9 cellular contexts compared by ENCODE assay signal in the genomic region with DNA sequence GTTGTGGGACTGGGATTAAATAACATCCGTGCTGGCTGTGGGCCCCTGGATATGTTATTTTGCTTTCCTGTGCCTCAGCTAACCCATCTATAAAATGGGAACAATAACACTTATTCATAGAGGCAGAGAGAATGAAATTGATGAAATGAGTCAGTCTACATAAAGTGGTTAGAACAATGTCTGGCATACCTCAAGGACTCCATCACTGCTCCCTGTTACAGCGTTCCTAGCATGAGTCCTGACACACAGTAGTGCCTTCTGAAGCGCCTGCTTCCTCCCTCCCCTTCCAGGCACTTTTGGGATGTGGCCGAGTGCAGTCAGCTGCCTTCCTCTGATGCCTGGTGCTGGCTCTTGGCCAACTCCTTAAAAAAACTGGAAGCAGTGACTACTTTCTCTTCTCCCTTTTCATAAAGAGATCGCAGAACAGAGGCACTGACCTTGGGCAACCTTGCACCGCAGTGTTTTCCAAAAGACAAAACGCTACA.
DNase-seq lines count a peak whose midpoint lies in the region; ATAC-seq, FAIRE-seq and TF ChIP-seq lines count a peak whose summit lies in the region.
"Had no signal": no experiment of that assay in that cellular context is flagged by ENCODE, and none has a peak within 500 bp of the region (broad histone marks: within the 10 kb centered on the region; RNA-seq: fewer than 3 reads in every experiment).

No MANE protein-coding gene starts in this region.

- no peaks in the 10 kb centered on the region for H3K36me3 Mint-ChIP-seq in activated naive CD4-positive, alpha-beta T cell treated with anti-CD3 and anti-CD28 coated beads, Interleukin-2, amount 50 U/mL, for 72 hours
- H3K36me3 Mint-ChIP-seq: memory B cell had no signal

- peaks cover 0 to 6% (median 5%) of the 10 kb centered on the region in 3 donors for H3K4me1 ChIP-seq in pancreas

- H3K27ac Mint-ChIP-seq in activated naive CD4-positive, alpha-beta T cell treated with anti-CD3 and anti-CD28 coated beads, Interleukin-2, amount 50 U/mL, for 72 hours, result no peak overlapping the region
- H3K27ac Mint-ChIP-seq: memory B cell had no signal

- no peak overlapping the region for H3K4me3 ChIP-seq in foreskin fibroblast (ENCODE audit: low read depth in 1 of 2, low read length in 2 of 2)
- H3K4me3 ChIP-seq in pancreas, result no peak overlapping the region

- FAIRE-seq in pancreas (lab: Jason Lieb, UNC), result no peak

- no peak overlapping the region for H3K27ac ChIP-seq in pancreas

- H3K27me3 ChIP-seq in pancreas, result no peaks in the 10 kb centered on the region

- H3K36me3 ChIP-seq in pancreas, result no peaks in the 10 kb centered on the region

- 56 to 63% methylated on average over 7 of the region's 7 CpGs for WGBS in pancreas, 2 donors

- intact Hi-C loops in pancreas (cut with DNase I), result no loop called here

- TF ChIP-seq CTCF in foreskin fibroblast (IDR thresholded peaks at IDR 0.05; ENCODE audit: low read depth, low read length) (no peak), pancreas (IDR thresholded peaks at IDR 0.05) (no peak)

- H3K9me3 ChIP-seq in pancreas, result no peaks in the 10 kb centered on the region

- no peaks in the 10 kb centered on the region for H3K9me3 Mint-ChIP-seq in activated naive CD4-positive, alpha-beta T cell treated with anti-CD3 and anti-CD28 coated beads, Interleukin-2, amount 50 U/mL, for 72 hours
- H3K9me3 Mint-ChIP-seq: memory B cell had no signal

- peak in 2 of 4 donors; percentile 16 to 36 for ATAC-seq in pancreas
- no peak for ATAC-seq in activated naive CD4-positive, alpha-beta T cell treated with anti-CD3 and anti-CD28 coated beads, Interleukin-2, amount 50 U/mL, for 72 hours

- peak; percentile 83 for DNase-seq in Daoy (ENCODE audit: low read depth)
- peak; percentile 27 for DNase-seq in RKO (ENCODE audit: low spot score)
- DNase-seq in foreskin fibroblast, result peak; percentile 88 to 89
- DNase-seq in pancreas, result peak in 4 of 6 donors; percentile 26 to 52 (median 38)
- DNase-seq in AML-193 (lab: John Stamatoyannopoulos, UW), result no peak
- DNase-seq in NK-92 treated with Interleukin-12 subunit alpha and Interleukin-12 subunit beta, amount 100 ng/mL, for 24 hours (lab: John Stamatoyannopoulos, UW), result no peak
- DNase-seq in activated naive CD4-positive, alpha-beta T cell treated with anti-CD3 and anti-CD28 coated beads, Interleukin-2, amount 50 U/mL, for 72 hours (ENCODE audit: low spot score in 2 of 2), result no peak
- DNase-seq in stimulated activated CD4-positive, alpha-beta T cell treated with anti-CD3 and anti-CD28 coated beads, Interleukin-12 subunit alpha, Interleukin-12 subunit beta, amount 100 ng/mL, for 4 hours, result no peak

Comparison
In these comparisons a context has a peak if more than half of its experiments do, and no peak if none do; other contexts are left out.
1. DNase-seq: peak in Daoy (single experiment), RKO (single experiment), foreskin fibroblast (2 of 2) and pancreas (4 of 6); none in AML-193 (0 of 2), NK-92 treated with Interleukin-12 subunit alpha and Interleukin-12 subunit beta, amount 100 ng/mL, for 24 hours (single experiment), activated naive CD4-positive, alpha-beta T cell treated with anti-CD3 and anti-CD28 coated beads, Interleukin-2, amount 50 U/mL, for 72 hours (0 of 2) and stimulated activated CD4-positive, alpha-beta T cell treated with anti-CD3 and anti-CD28 coated beads, Interleukin-12 subunit alpha, Interleukin-12 subunit beta, amount 100 ng/mL, for 4 hours (single experiment).